ENCODE assay signal across 8 cellular contexts in the genomic region with DNA sequence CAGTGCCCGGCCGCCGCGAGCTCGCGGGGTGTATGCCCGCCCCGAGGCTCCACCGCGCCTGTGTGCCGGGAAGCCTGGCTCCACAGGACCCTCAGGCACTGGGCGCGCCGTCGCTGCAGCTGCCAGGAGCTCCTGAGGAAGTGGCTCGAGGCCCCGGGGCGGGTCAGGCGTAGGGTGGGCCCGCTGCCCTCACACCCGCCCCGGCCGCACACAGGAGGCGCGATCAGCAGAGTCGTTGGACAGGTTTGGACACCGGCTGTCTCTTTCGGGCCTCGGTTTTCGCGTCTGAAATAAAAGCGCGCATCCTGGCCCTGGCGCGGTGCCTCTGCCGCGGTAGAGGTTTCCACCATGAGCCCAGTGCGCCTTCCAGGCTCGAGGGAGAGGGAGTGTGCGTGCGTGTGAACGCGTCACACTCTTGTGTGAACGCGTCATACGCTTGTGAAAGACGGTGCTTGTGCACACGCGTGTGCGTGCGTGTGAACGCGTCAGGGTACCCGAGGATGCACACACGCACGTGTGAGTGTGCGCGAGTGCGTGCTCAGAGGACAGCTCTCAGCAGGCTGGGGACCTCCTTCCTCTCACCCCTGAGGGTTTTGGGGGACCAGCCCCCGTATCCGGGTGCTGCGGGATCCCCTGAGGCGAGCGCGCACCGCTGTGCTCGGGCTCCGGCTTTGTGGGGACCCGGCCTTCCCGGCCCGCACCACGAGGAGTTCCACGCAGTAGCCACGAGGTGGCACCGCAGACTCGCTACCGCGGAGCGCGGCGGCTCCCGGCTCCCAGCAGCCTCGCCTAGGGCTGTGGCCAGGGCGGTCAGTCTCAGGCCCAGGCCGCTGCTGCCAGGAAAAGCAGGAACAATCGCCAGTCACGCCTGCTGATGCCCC.
A peak's percentile ranks its signal among the peaks of the same experiment; 100 is the strongest.
DNase-seq lines count a peak whose midpoint lies in the region; ATAC-seq, FAIRE-seq and TF ChIP-seq lines count a peak whose summit lies in the region.

No MANE protein-coding gene starts in this region.

- dilution Hi-C loops in IMR-90 (cut with HindIII; ENCODE audit: low sequenced_read_pairs, unreplicated experiment): no loop called here

- DNase-seq in AG20443 (ENCODE audit: low spot score) (peak; percentile 94), IMR-90 (peak; percentile 64), T-cell (peak in 23 of 34 experiments; percentile 5 to 56 (median 29)), cardiac fibroblast (ENCODE audit: low read depth in 2 of 2) (peak; percentile 75 to 80), iPS-NIHi7 (ENCODE audit: extremely low spot score) (peak; percentile 90), small intestine (peak; percentile 47)

- in situ Hi-C loops in IMR-90 (cut with MboI; ENCODE audit: low sequenced_read_pairs): no loop called here

- H2BK5ac ChIP-seq in IMR-90 (ENCODE audit: low read depth, low read length, poor library complexity, severe bottlenecking): no peak overlapping the region

- WGBS in IMR-90 (ENCODE audit: extremely low coverage in 2 of 2, insufficient read length in 1 of 2), 2 experiments: 2% methylated on average over 13 of the region's 87 CpGs; no CpG with 5 or more reads in 1 of the 2 experiments
- WGBS in small intestine, 3 donors: 2 to 4% (median 2%) methylated on average over 79 to 87 of the region's 87 CpGs

- no peaks in the 10 kb centered on the region for H3K9me1 ChIP-seq in IMR-90 (ENCODE audit: insufficient read depth, low read length)

- no TSS peak for BruUV-seq in IMR-90 (replicated peaks; lab: Mats Ljungman, UMichigan)

- no peak overlapping the region for H3K56ac ChIP-seq in IMR-90 (ENCODE audit: extremely low read depth, insufficient read depth, low read length)

- no peak overlapping the region for H4K5ac ChIP-seq in IMR-90 (ENCODE audit: low read depth, low read length)

- TF ChIP-seq RAD21 in IMR-90 (IDR thresholded peaks at IDR 0.05; ENCODE audit: low read length): peak; percentile 86

- no peak overlapping the region for H3K27ac Mint-ChIP-seq in T-cell

- H2AK5ac ChIP-seq in IMR-90 (ENCODE audit: low read depth, low read length): no peak overlapping the region

- no peak overlapping the region for H3K9ac ChIP-seq in IMR-90 (ENCODE audit: low read depth, low read length)

- H3K4me3 ChIP-seq in IMR-90 (ENCODE audit: insufficient read depth, low read depth, low read length) (peak overlapping the region; percentile 5; the same call in 1 of the 2 replicates), cardiac fibroblast (replicated peaks in 1 of 2; ENCODE audit: low read depth in 2 of 2, low read length in 2 of 2) (peak overlapping the region; percentile 17 to 36), small intestine (ENCODE audit: low read depth in 1 of 2, low read length in 2 of 2) (no peak overlapping the region)

- TF ChIP-seq CTCF in IMR-90 (conservative IDR thresholded peaks at IDR 0.05; ENCODE audit: low read depth, low read length) (peak; percentile 74), cardiac fibroblast (IDR thresholded peaks at IDR 0.05; ENCODE audit: low read depth, low read length) (peak; percentile 62)

- peaks cover 36 to 41% of the 10 kb centered on the region in 2 donors for H3K27me3 Mint-ChIP-seq in T-cell

- ATAC-seq in GM18511 (IDR thresholded peaks at IDR 0.05; ENCODE audit: unreplicated experiment) (peak; percentile 75), IMR-90 (ENCODE audit: low read depth) (peak; percentile 100), T-cell (replicated peaks in 1 of 4) (peak in 3 of 4 experiments; percentile 45 to 61 (median 48)), HG02885 (IDR thresholded peaks at IDR 0.05; ENCODE audit: poor library complexity, unreplicated experiment) (no peak)

- no peak overlapping the region for H2BK20ac ChIP-seq in IMR-90 (ENCODE audit: low read depth, low read length)

- H3K9me3 ChIP-seq in IMR-90 (ENCODE audit: control insufficient read depth, insufficient read depth, low read length) (no peaks in the 10 kb centered on the region), small intestine (ENCODE audit: control insufficient read depth, low read depth) (no peaks in the 10 kb centered on the region)

- peak overlapping the region; percentile 10 to 38 (median 22) for H3K4me3 Mint-ChIP-seq in T-cell

- H3K36me3 Mint-ChIP-seq in T-cell: no peaks in the 10 kb centered on the region

- peaks cover 26% of the 10 kb centered on the region for H3K27me3 ChIP-seq in IMR-90 (ENCODE audit: control insufficient read depth, insufficient read depth, low read length)
- H3K27me3 ChIP-seq in small intestine (ENCODE audit: control insufficient read depth in 2 of 2, insufficient read depth in 2 of 2, low read length in 2 of 2): peaks cover 0 to 6% of the 10 kb centered on the region in 2 donors

- H2AFZ ChIP-seq in IMR-90 (replicated peaks; ENCODE audit: low read length, poor library complexity): peak overlapping the region; percentile 75

- H3K4me2 ChIP-seq in IMR-90 (ENCODE audit: low read depth, low read length): peak overlapping the region; percentile 88

- POLR2A ChIA-PET in IMR-90 (lab: Charles Lee; ENCODE audit: unreplicated experiment) (interaction anchor here (0.6 kb wide), 1 partner anchor 170 kb away, joined by 3 read pairs; no protein-coding TSS in a partner anchor), T-cell (lab: Charles Lee) (no interaction called here)

- no peak overlapping the region for H2AK9ac ChIP-seq in IMR-90 (replicated peaks; ENCODE audit: low read depth, low read length, poor library complexity)

- no peak overlapping the region for H3K4ac ChIP-seq in IMR-90 (ENCODE audit: low read depth, low read length)

- H4K8ac ChIP-seq in IMR-90 (ENCODE audit: low read depth in 2 of 2, low read length in 2 of 2): no peak overlapping the region

- no peaks in the 10 kb centered on the region for H3K9me3 Mint-ChIP-seq in T-cell

- H2BK120ac ChIP-seq in IMR-90 (ENCODE audit: low read depth, low read length): no peak overlapping the region

- no peak overlapping the region for H3K14ac ChIP-seq in IMR-90 (replicated peaks; ENCODE audit: low read depth, low read length)

- no peaks in the 10 kb centered on the region for H4K20me1 ChIP-seq in IMR-90 (ENCODE audit: insufficient read depth, low read length)

- H3K36me3 ChIP-seq in IMR-90 (ENCODE audit: control insufficient read depth, insufficient read depth, low read length) (no peaks in the 10 kb centered on the region), small intestine (ENCODE audit: control insufficient read depth in 2 of 2, insufficient read depth in 2 of 2, low read length in 2 of 2) (no peaks in the 10 kb centered on the region)

- H4K91ac ChIP-seq in IMR-90 (ENCODE audit: insufficient read depth, low read depth, low read length): no peak overlapping the region

- H3K79me1 ChIP-seq in IMR-90 (ENCODE audit: low read depth in 1 of 2, low read length in 2 of 2): no peaks in the 10 kb centered on the region

- CTCF ChIA-PET in IMR-90 (lab: Yijun Ruan, JAX): interaction anchor here (0.6 to 1.2 kb wide), 2 partner anchors 235 to 336 kb away, joined by 3 read pairs; no protein-coding TSS in a partner anchor
- CTCF ChIA-PET in T-cell (lab: Charles Lee): interaction anchor here in 1 of 2 donors (0.6 kb wide), 1 partner anchor 688 kb away, joined by 3 read pairs; no protein-coding TSS in a partner anchor

- H2BK15ac ChIP-seq in IMR-90 (ENCODE audit: low read depth, low read length): no peak overlapping the region

- FAIRE-seq in small intestine (lab: Jason Lieb, UNC): no peak

- H3K23ac ChIP-seq in IMR-90 (ENCODE audit: low read depth, low read length): no peak overlapping the region

- H3K4me1 ChIP-seq in IMR-90 (ENCODE audit: control insufficient read depth, insufficient read depth, low read length) (no peaks in the 10 kb centered on the region), small intestine (ENCODE audit: control insufficient read depth in 2 of 2, insufficient read depth in 1 of 2, low read depth in 1 of 2, low read length in 1 of 2) (no peaks in the 10 kb centered on the region)

- no peak overlapping the region for H3K18ac ChIP-seq in IMR-90 (ENCODE audit: low read depth, low read length)

- no peak for TF ChIP-seq POLR2A in IMR-90 (IDR thresholded peaks at IDR 0.05; ENCODE audit: low read depth, low read length)

- peaks cover 5 to 9% (median 9%) of the 10 kb centered on the region in 3 donors for H3K4me1 Mint-ChIP-seq in T-cell

- H3K27ac ChIP-seq in IMR-90 (ENCODE audit: insufficient read depth, low read length): no peak overlapping the region
- H3K27ac ChIP-seq in small intestine (ENCODE audit: low read depth in 1 of 2, low read length in 1 of 2): no peak overlapping the region

- intact Hi-C loops in IMR-90 (cut with micrococcal nuclease): loop anchor here (1.0 to 10.0 kb wide), 6 partner anchors 213 to 692 kb away; no protein-coding TSS in a partner anchor

TF ChIP-seq in IMR-90, 13 proteins besides CTCF, POLR2A, EP300 and RAD21:
- TF ChIP-seq, protein P1, sequence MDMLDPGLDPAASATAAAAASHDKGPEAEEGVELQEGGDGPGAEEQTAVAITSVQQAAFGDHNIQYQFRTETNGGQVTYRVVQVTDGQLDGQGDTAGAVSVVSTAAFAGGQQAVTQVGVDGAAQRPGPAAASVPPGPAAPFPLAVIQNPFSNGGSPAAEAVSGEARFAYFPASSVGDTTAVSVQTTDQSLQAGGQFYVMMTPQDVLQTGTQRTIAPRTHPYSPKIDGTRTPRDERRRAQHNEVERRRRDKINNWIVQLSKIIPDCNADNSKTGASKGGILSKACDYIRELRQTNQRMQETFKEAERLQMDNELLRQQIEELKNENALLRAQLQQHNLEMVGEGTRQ (IDR thresholded peaks at IDR 0.05; ENCODE audit: low read depth, low read length): no peak
- peak; percentile 78 for TF ChIP-seq SMC3 (IDR thresholded peaks at IDR 0.05; ENCODE audit: low read depth, low read length)

Comparison
In these comparisons a context has a peak if more than half of its experiments do, and no peak if none do; other contexts are left out.
1. DNase-seq: peak in every context shown above with its lines; median percentile 94 in AG20443; 90 in iPS-NIHi7; 78 in cardiac fibroblast; 64 in IMR-90; 47 in small intestine; 29 in T-cell.
2. H3K4me3 ChIP-seq: peak in IMR-90 (single experiment) and cardiac fibroblast (2 of 2); none in small intestine (0 of 2).